ENCODE assay signal across 24 cellular contexts in the genomic region with DNA sequence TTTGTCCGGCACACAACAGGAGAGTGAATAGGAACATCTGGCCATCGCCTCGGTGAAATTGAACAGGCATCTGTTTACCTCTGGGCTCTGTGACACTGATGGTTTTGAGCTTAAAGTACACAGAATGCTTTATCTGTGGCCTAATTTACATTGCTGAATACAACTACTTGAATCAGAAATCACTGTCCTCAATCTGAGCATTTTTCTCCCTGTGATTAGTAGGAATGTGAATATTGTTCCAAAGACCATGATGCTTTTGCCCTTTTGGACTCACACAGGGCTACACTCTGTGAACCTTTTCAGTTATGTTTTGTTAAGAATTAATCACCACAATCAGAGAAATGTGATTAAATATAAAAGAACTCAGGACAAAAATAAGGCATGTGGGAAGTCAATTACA.
DNase-seq lines count a peak whose midpoint lies in the region; ATAC-seq and TF ChIP-seq lines count a peak whose summit lies in the region.
"Had no signal": no experiment of that assay in that cellular context is flagged by ENCODE, and none has a peak within 500 bp of the region (broad histone marks: within the 10 kb centered on the region; RNA-seq: fewer than 3 reads in every experiment).

No MANE protein-coding gene starts in this region.

- H3K27me3 Mint-ChIP-seq in nephron (ENCODE audit: low read depth), result no peaks in the 10 kb centered on the region
- H3K27me3 Mint-ChIP-seq: activated B cell treated with CpG ODN at 0.5 μM for 24 hours; activated CD8-positive, alpha-beta T cell treated with anti-CD3 and anti-CD28 coated beads for 36 hours; CD4-positive, alpha-beta T cell; naive thymus-derived CD8-positive, alpha-beta T cell; stimulated activated naive B cell treated with anti-CD40 and anti-IgM and Interleukin-4, amounts not matched to agents 10 μg/mL and 1 μg/mL and 100 μg/mL, for 72 hours had no signal

- 96 to 98% methylated on average over 3 of the region's 3 CpGs for WGBS in GM23248 (ENCODE audit: low coverage in 1 of 2, low lambda C conversion rate in 2 of 2, missing lambda C conversion rate in 2 of 2), 2 experiments

- H3K4me1 Mint-ChIP-seq in nephron, result peaks cover 4% of the 10 kb centered on the region
- H3K4me1 Mint-ChIP-seq: activated B cell treated with CpG ODN at 0.5 μM for 24 hours; stimulated activated naive B cell treated with anti-CD40 and anti-IgM and Interleukin-4, amounts not matched to agents 10 μg/mL and 1 μg/mL and 100 μg/mL, for 72 hours had no signal

- H3K4me3 ChIP-seq in GM23248, result no peak overlapping the region
- no peak overlapping the region for H3K4me3 ChIP-seq in adipocyte (ENCODE audit: low read length)
- H3K4me3 ChIP-seq in fibroblast of the aortic adventitia (ENCODE audit: low read depth, low read length), result no peak overlapping the region
- H3K4me3 ChIP-seq: GM12878, SK-N-MC, skin epidermis had no signal

- no peaks in the 10 kb centered on the region for H3K9me3 Mint-ChIP-seq in nephron
- H3K9me3 Mint-ChIP-seq: activated B cell treated with CpG ODN at 0.5 μM for 24 hours; activated CD8-positive, alpha-beta T cell treated with anti-CD3 and anti-CD28 coated beads for 36 hours; activated naive CD4-positive, alpha-beta T cell treated with anti-CD3 and anti-CD28 coated beads for 36 hours; CD4-positive, alpha-beta T cell; naive thymus-derived CD8-positive, alpha-beta T cell; stimulated activated naive B cell treated with anti-CD40 and anti-IgM and Interleukin-4, amounts not matched to agents 10 μg/mL and 1 μg/mL and 100 μg/mL, for 72 hours had no signal

- H3K9me3 ChIP-seq in GM23248 (ENCODE audit: low read depth) (no peaks in the 10 kb centered on the region), adipocyte (ENCODE audit: control insufficient read depth, low read length) (no peaks in the 10 kb centered on the region)

- ATAC-seq in activated CD4-positive, CD25-positive, alpha-beta regulatory T cell treated with anti-CD3 and anti-CD28 coated beads, Interleukin-2, amount 50 U/mL, for 24 hours, result no peak
- ATAC-seq: activated CD8-positive, alpha-beta T cell treated with anti-CD3 and anti-CD28 coated beads for 36 hours; GM12878; naive thymus-derived CD8-positive, alpha-beta T cell; stimulated activated naive B cell treated with anti-CD40 and anti-IgM and Interleukin-4, amounts not matched to agents 10 μg/mL and 1 μg/mL and 100 μg/mL, for 72 hours had no signal

- H3F3A ChIP-seq in GM23248 (ENCODE audit: insufficient read depth), result peaks cover 15% of the 10 kb centered on the region; the same call in 1 of the 2 replicates

- peak overlapping the region; percentile 56 to 68 (median 60) for H3K27ac Mint-ChIP-seq in nephron
- H3K27ac Mint-ChIP-seq: activated B cell treated with CpG ODN at 0.5 μM for 24 hours; activated CD8-positive, alpha-beta T cell treated with anti-CD3 and anti-CD28 coated beads for 36 hours; activated naive CD4-positive, alpha-beta T cell treated with anti-CD3 and anti-CD28 coated beads for 36 hours; CD4-positive, alpha-beta T cell; naive thymus-derived CD8-positive, alpha-beta T cell; stimulated activated naive B cell treated with anti-CD40 and anti-IgM and Interleukin-4, amounts not matched to agents 10 μg/mL and 1 μg/mL and 100 μg/mL, for 72 hours had no signal

- no peak overlapping the region for H3K27ac ChIP-seq in GM23248
- H3K27ac ChIP-seq: SK-N-MC, skin epidermis had no signal

- no peaks in the 10 kb centered on the region for H4K20me1 ChIP-seq in GM23248 (ENCODE audit: insufficient read depth)

- H3K4me1 ChIP-seq in GM23248 (ENCODE audit: insufficient read depth) (peaks cover 35% of the 10 kb centered on the region), adipocyte (ENCODE audit: control insufficient read depth, insufficient read depth, low read length) (peaks cover 14% of the 10 kb centered on the region)

- H3K36me3 ChIP-seq in GM23248 (ENCODE audit: low read depth), result no peaks in the 10 kb centered on the region
- peaks cover 3% of the 10 kb centered on the region for H3K36me3 ChIP-seq in adipocyte (ENCODE audit: control insufficient read depth, insufficient read depth, low read length, severe bottlenecking)

- H3K36me3 Mint-ChIP-seq in nephron (ENCODE audit: low read depth), result peaks cover 27% of the 10 kb centered on the region

- H3K4me2 ChIP-seq in GM23248 (ENCODE audit: unreplicated experiment), result no peak overlapping the region

- in situ Hi-C loops in GM23248 (cut with MboI), result no loop called here

- H3K9ac ChIP-seq in GM23248, result no peak overlapping the region
- no peak overlapping the region for H3K9ac ChIP-seq in adipocyte (ENCODE audit: low read length)

- DNase-seq in GM23248, result peak; percentile 28
- peak; percentile 70 for DNase-seq in adipocyte (ENCODE audit: low read depth)
- DNase-seq in fibroblast of the aortic adventitia (ENCODE audit: low read depth), result peak; percentile 52
- no peak for DNase-seq in activated CD8-positive, alpha-beta memory T cell treated with anti-CD3 and anti-CD28 coated beads, Interleukin-2, amount 50 U/mL, for 48 hours
- no peak for DNase-seq in KG1 (lab: John Stamatoyannopoulos, UW)
- DNase-seq in activated CD8-positive, alpha-beta memory T cell treated with anti-CD3 and anti-CD28 coated beads for 24 hours, result no peak
- DNase-seq: activated B cell treated with CpG ODN at 0.5 μM for 24 hours; activated CD8-positive, alpha-beta T cell treated with anti-CD3 and anti-CD28 coated beads for 36 hours; activated naive CD4-positive, alpha-beta T cell treated with anti-CD3 and anti-CD28 coated beads for 36 hours; activated T-cell treated with anti-CD3 and anti-CD28 coated beads, Interleukin-2, amount 50 U/mL, for 48 hours; anterior cingulate cortex; CD4-positive, alpha-beta T cell; hypothalamus; Karpas-422; naive thymus-derived CD8-positive, alpha-beta T cell; NCI-H446; posterior cingulate gyrus; stimulated activated CD4-positive, alpha-beta T cell treated with anti-CD3 and anti-CD28 coated beads, Interleukin-2, amount 100 ng/mL, for 24 hours; stimulated activated naive B cell treated with anti-CD40 and anti-IgM and Interleukin-4, amounts not matched to agents 10 μg/mL and 1 μg/mL and 100 μg/mL, for 72 hours had no signal

- no peak overlapping the region for H3K4me3 Mint-ChIP-seq in nephron
- H3K4me3 Mint-ChIP-seq: activated B cell treated with CpG ODN at 0.5 μM for 24 hours; activated CD8-positive, alpha-beta T cell treated with anti-CD3 and anti-CD28 coated beads for 36 hours; activated naive CD4-positive, alpha-beta T cell treated with anti-CD3 and anti-CD28 coated beads for 36 hours; CD4-positive, alpha-beta T cell; naive thymus-derived CD8-positive, alpha-beta T cell; stimulated activated naive B cell treated with anti-CD40 and anti-IgM and Interleukin-4, amounts not matched to agents 10 μg/mL and 1 μg/mL and 100 μg/mL, for 72 hours had no signal

- H3K27me3 ChIP-seq in GM23248 (replicated peaks; ENCODE audit: insufficient read depth), result no peaks in the 10 kb centered on the region
- H3K27me3 ChIP-seq in adipocyte (replicated peaks; ENCODE audit: control insufficient read depth, insufficient read depth, low read length), result no peaks in the 10 kb centered on the region

- no peaks in the 10 kb centered on the region for H3K9me2 ChIP-seq in GM23248 (ENCODE audit: insufficient read depth)

- H3K79me2 ChIP-seq in GM23248 (ENCODE audit: insufficient read depth), result no peaks in the 10 kb centered on the region

- TF ChIP-seq CTCF in fibroblast of the aortic adventitia (IDR thresholded peaks at IDR 0.05; ENCODE audit: insufficient read depth, low read length) (no peak), nephron (IDR thresholded peaks at IDR 0.05; ENCODE audit: unreplicated experiment in 3 of 3) (no peak)

- H2AFZ ChIP-seq in GM23248, result no peak overlapping the region

Comparison
In these comparisons a context has a peak if more than half of its experiments do, and no peak if none do; other contexts are left out.
1. DNase-seq: peak in GM23248 (single experiment), adipocyte (single experiment) and fibroblast of the aortic adventitia (single experiment); none in activated CD8-positive, alpha-beta memory T cell treated with anti-CD3 and anti-CD28 coated beads, Interleukin-2, amount 50 U/mL, for 48 hours (single experiment), KG1 (single experiment) and activated CD8-positive, alpha-beta memory T cell treated with anti-CD3 and anti-CD28 coated beads for 24 hours (single experiment).